ENCODE assay signal across 19 cellular contexts in genomic region chr7:1030444-1031070, GRCh38. TPM values are rescaled to one million over a fixed set of nuclear protein-coding genes. Genes with fewer than 3 reads are reported as not detected.
DNase-seq lines count a peak whose midpoint lies in the region; ATAC-seq and TF ChIP-seq lines count a peak whose summit lies in the region.
"Had no signal": no experiment of that assay in that cellular context is flagged by ENCODE, and none has a peak within 500 bp of the region (broad histone marks: within the 10 kb centered on the region; RNA-seq: fewer than 3 reads in every experiment).

No MANE protein-coding gene starts in this region.

- TF ChIP-seq EP300 in SK-N-SH (IDR thresholded peaks at IDR 0.05; ENCODE audit: borderline replicate concordance in 1 of 2, low read depth in 1 of 2, low read length in 1 of 2) = no peak

- no peak overlapping the region for H3K56ac ChIP-seq in IMR-90 (ENCODE audit: extremely low read depth, insufficient read depth, low read length)

- CTCF ChIA-PET in IMR-90 (lab: Yijun Ruan, JAX) = no interaction called here
- CTCF ChIA-PET in SK-N-SH (lab: Yijun Ruan, JAX) = interaction anchor here (6.8 to 8.8 kb wide), 2 partner anchors 35 to 37 kb away, joined by 46 to 101 read pairs; no protein-coding TSS in a partner anchor

- TF ChIP-seq RAD21 in IMR-90 (IDR thresholded peaks at IDR 0.05; ENCODE audit: low read length) = no peak
- no peak for TF ChIP-seq RAD21 in SK-N-SH (IDR thresholded peaks at IDR 0.05; ENCODE audit: low read length)

- H3K9ac ChIP-seq in IMR-90 (ENCODE audit: low read depth, low read length) (no peak overlapping the region), SK-N-SH (no peak overlapping the region)

- H3K18ac ChIP-seq in IMR-90 (ENCODE audit: low read depth, low read length) = no peak overlapping the region

- H2BK20ac ChIP-seq in IMR-90 (ENCODE audit: low read depth, low read length) = no peak overlapping the region

- H3K4me3 ChIP-seq in IMR-90 (ENCODE audit: insufficient read depth, low read depth, low read length) (no peak overlapping the region), spleen (no peak overlapping the region), SK-N-SH (ENCODE audit: low read depth in 2 of 2, low read length in 1 of 2) (no peak overlapping the region)
- H3K4me3 ChIP-seq: A549, PC-9, tibial artery had no signal

- no peak overlapping the region for H4K8ac ChIP-seq in IMR-90 (ENCODE audit: low read depth in 2 of 2, low read length in 2 of 2)

- dilution Hi-C loops in IMR-90 (cut with HindIII; ENCODE audit: low sequenced_read_pairs, unreplicated experiment) = no loop called here

- 86% methylated on average over 8 of the region's 12 CpGs; no CpG with 5 or more reads in 1 of the 2 experiments for WGBS in IMR-90 (ENCODE audit: extremely low coverage in 2 of 2, insufficient read length in 1 of 2), 2 experiments
- 66 to 90% (median 76%) methylated on average over 6 to 12 of the region's 12 CpGs for WGBS in spleen, 5 donors
- 90% methylated on average over 11 of the region's 12 CpGs for WGBS in SK-N-SH (ENCODE audit: low lambda C conversion rate)

- H3K36me3 ChIP-seq in IMR-90 (ENCODE audit: control insufficient read depth, insufficient read depth, low read length) (peaks cover 9% of the 10 kb centered on the region; the same call in 1 of the 2 replicates), spleen (peaks cover 0 to 12% (median 7%) of the 10 kb centered on the region in 6 donors), SK-N-SH (replicated peaks in 1 of 2; ENCODE audit: control insufficient read depth in 1 of 2, insufficient read depth in 2 of 2, low read length in 1 of 2) (peaks cover 9 to 11% of the 10 kb centered on the region in 2 experiments)

- no peaks in the 10 kb centered on the region for H3K9me1 ChIP-seq in IMR-90 (ENCODE audit: insufficient read depth, low read length)

- no peak overlapping the region for H3K4ac ChIP-seq in IMR-90 (ENCODE audit: low read depth, low read length)

- H2BK120ac ChIP-seq in IMR-90 (ENCODE audit: low read depth, low read length) = no peak overlapping the region

- POLR2A ChIA-PET in IMR-90 (lab: Charles Lee; ENCODE audit: unreplicated experiment) = no interaction called here
- POLR2A ChIA-PET in SK-N-SH (lab: Yijun Ruan, JAX) = interaction anchor here (2.5 kb wide), 1 partner anchor 10 kb away, joined by 6 read pairs; no protein-coding TSS in a partner anchor

- no peaks in the 10 kb centered on the region for H3K9me2 ChIP-seq in SK-N-SH

- H3K14ac ChIP-seq in IMR-90 (replicated peaks; ENCODE audit: low read depth, low read length) = no peak overlapping the region

- no peaks in the 10 kb centered on the region for H3K9me3 Mint-ChIP-seq in chondrocyte (ENCODE audit: low read depth)
- H3K9me3 Mint-ChIP-seq: activated CD4-positive, alpha-beta T cell treated with anti-CD3 and anti-CD28 coated beads, Interleukin-2, amount 10 ng/mL, durations not matched to agents 24 days and 14 days; naive thymus-derived CD8-positive, alpha-beta T cell had no signal

- no peak overlapping the region for H2AFZ ChIP-seq in IMR-90 (replicated peaks; ENCODE audit: low read length, poor library complexity)
- H2AFZ ChIP-seq in SK-N-SH (ENCODE audit: low read depth) = no peak overlapping the region
- H2AFZ ChIP-seq: PC-9 had no signal

- H3K4me3 Mint-ChIP-seq in chondrocyte (ENCODE audit: unreplicated experiment) = no peak overlapping the region

- no peaks in the 10 kb centered on the region for H3K27me3 ChIP-seq in IMR-90 (ENCODE audit: control insufficient read depth, insufficient read depth, low read length)
- peaks cover 0 to 9% (median 0%) of the 10 kb centered on the region in 7 donors for H3K27me3 ChIP-seq in spleen (replicated peaks in 1 of 7)
- no peaks in the 10 kb centered on the region for H3K27me3 ChIP-seq in SK-N-SH (ENCODE audit: insufficient read depth)
- H3K27me3 ChIP-seq: tibial artery had no signal

- H3K27me3 Mint-ChIP-seq in chondrocyte (ENCODE audit: low read depth) = no peaks in the 10 kb centered on the region
- H3K27me3 Mint-ChIP-seq: activated CD4-positive, alpha-beta T cell treated with anti-CD3 and anti-CD28 coated beads, Interleukin-2, amount 10 ng/mL, durations not matched to agents 24 days and 14 days had no signal

- no peak overlapping the region for H4K5ac ChIP-seq in IMR-90 (ENCODE audit: low read depth, low read length)

- no peaks in the 10 kb centered on the region; the same call in 1 of the 2 replicates for H3K9me3 ChIP-seq in IMR-90 (ENCODE audit: control insufficient read depth, insufficient read depth, low read length)
- H3K9me3 ChIP-seq in spleen = no peaks in the 10 kb centered on the region
- no peaks in the 10 kb centered on the region for H3K9me3 ChIP-seq in SK-N-SH
- H3K9me3 ChIP-seq: A549, tibial artery had no signal

- H3K27ac ChIP-seq in IMR-90 (ENCODE audit: insufficient read depth, low read length) = no peak overlapping the region
- no peak overlapping the region for H3K27ac ChIP-seq in spleen
- H3K27ac ChIP-seq in SK-N-SH (ENCODE audit: low read depth in 2 of 2, low read length in 1 of 2) = no peak overlapping the region
- H3K27ac ChIP-seq: PC-9 had no signal

- DNase-seq in NCI-H748 (lab: John Stamatoyannopoulos, UW; ENCODE audit: unreplicated experiment) (peak; percentile 54), NCI-H748 treated with DMSO at 0.1 percent for 48 hours (lab: John Stamatoyannopoulos, UW) (no peak), IMR-90 (no peak), chondrocyte (ENCODE audit: low spot score) (peak; percentile 70), spleen (peak; percentile 69), SK-N-SH (no peak), HCEC 1CT (no peak)
- DNase-seq: activated CD4-positive, alpha-beta T cell treated with anti-CD3 and anti-CD28 coated beads, Interleukin-2, amount 10 ng/mL, durations not matched to agents 24 days and 14 days; activated CD8-positive, alpha-beta memory T cell treated with anti-CD3 and anti-CD28 coated beads, Interleukin-2, amount 50 U/mL, for 48 hours; activated gamma-delta T cell treated with Interleukin-2 at 50 U/mL for 16 hours; GOT3; NCI-H2171; NCI-H69; PC-9; tibial artery had no signal

- BruUV-seq in IMR-90 (replicated peaks; lab: Mats Ljungman, UMichigan) = no TSS peak

- H2AK9ac ChIP-seq in IMR-90 (replicated peaks; ENCODE audit: low read depth, low read length, poor library complexity) = peak overlapping the region; percentile 35

- TF ChIP-seq POLR2A in IMR-90 (IDR thresholded peaks at IDR 0.05; ENCODE audit: low read depth, low read length) = no peak
- TF ChIP-seq POLR2A in spleen (IDR thresholded peaks at IDR 0.05) = no peak

- H4K91ac ChIP-seq in IMR-90 (ENCODE audit: insufficient read depth, low read depth, low read length) = no peak overlapping the region

- H3K79me1 ChIP-seq in IMR-90 (ENCODE audit: low read depth in 1 of 2, low read length in 2 of 2) = peaks cover 10 to 41% of the 10 kb centered on the region in 2 experiments

- no peak overlapping the region for H3K27ac Mint-ChIP-seq in chondrocyte (ENCODE audit: unreplicated experiment)

- in situ Hi-C loops in IMR-90 (cut with MboI; ENCODE audit: low sequenced_read_pairs) = no loop called here

- H3F3A ChIP-seq in SK-N-SH (replicated peaks; ENCODE audit: insufficient read depth) = peaks cover 19% of the 10 kb centered on the region

- peaks cover 26% of the 10 kb centered on the region for H3K79me2 ChIP-seq in SK-N-SH (ENCODE audit: insufficient read depth)

- H2BK15ac ChIP-seq in IMR-90 (ENCODE audit: low read depth, low read length) = no peak overlapping the region

- H3K4me2 ChIP-seq in IMR-90 (ENCODE audit: low read depth, low read length) (no peak overlapping the region), SK-N-SH (no peak overlapping the region)
- H3K4me2 ChIP-seq: A549, PC-9 had no signal

- no peak for TF ChIP-seq CTCF in IMR-90 (conservative IDR thresholded peaks at IDR 0.05; ENCODE audit: low read depth, low read length)
- no peak for TF ChIP-seq CTCF in chondrocyte (IDR thresholded peaks at IDR 0.05)
- TF ChIP-seq CTCF in spleen (IDR thresholded peaks at IDR 0.05 in 8 of 11, conservative IDR thresholded peaks at IDR 0.05 in 3 of 11) = no peak
- no peak for TF ChIP-seq CTCF in SK-N-SH (IDR thresholded peaks at IDR 0.05)

- intact Hi-C loops in IMR-90 (cut with micrococcal nuclease) (no loop called here), spleen (cut with DNase I; ENCODE audit: low total_unique reads) (no loop called here)

- H3K4me1 Mint-ChIP-seq in chondrocyte (ENCODE audit: low read depth) = peaks cover 22% of the 10 kb centered on the region

- H2BK5ac ChIP-seq in IMR-90 (ENCODE audit: low read depth, low read length, poor library complexity, severe bottlenecking) = no peak overlapping the region

- no peak overlapping the region for H3K23ac ChIP-seq in IMR-90 (ENCODE audit: low read depth, low read length)

- ATAC-seq in IMR-90 (ENCODE audit: low read depth) (no peak), HG02642 (IDR thresholded peaks at IDR 0.05; ENCODE audit: poor library complexity, unreplicated experiment) (no peak)
- ATAC-seq: A549; naive thymus-derived CD8-positive, alpha-beta T cell had no signal

- H2AK5ac ChIP-seq in IMR-90 (ENCODE audit: low read depth, low read length) = no peak overlapping the region

- H3K4me1 ChIP-seq in IMR-90 (ENCODE audit: control insufficient read depth, insufficient read depth, low read length) = peaks cover 9% of the 10 kb centered on the region; the same call in 1 of the 2 replicates
- peaks cover 24 to 57% (median 40%) of the 10 kb centered on the region in 6 donors for H3K4me1 ChIP-seq in spleen
- H3K4me1 ChIP-seq in SK-N-SH (ENCODE audit: control insufficient read depth in 1 of 2, insufficient read depth in 2 of 2, low read depth in 1 of 2, low read length in 1 of 2) = peaks cover 11 to 14% of the 10 kb centered on the region in 2 experiments; a peak in 3 of 4 replicates

- H4K20me1 ChIP-seq in IMR-90 (ENCODE audit: insufficient read depth, low read length) (peaks cover 20% of the 10 kb centered on the region), SK-N-SH (ENCODE audit: insufficient read depth) (peaks cover 22% of the 10 kb centered on the region)

- peaks cover 2% of the 10 kb centered on the region for H3K36me3 Mint-ChIP-seq in chondrocyte (ENCODE audit: low read depth)

RNA-seq across cellular contexts. Expression of gene GPR146, which starts 13.8 kb away (rescaled TPM):
- total RNA-seq in IMR-90 (2012; rRNA removed) = 0.83 and 2.2 TPM in 2 replicates
- 2.5 and 3.4 TPM in 2 replicates for polyA plus RNA-seq in IMR-90 (2012; rRNA removed)
- polyA plus RNA-seq in IMR-90 (2012; cell fraction: cytosol; rRNA removed) = 1.9 and 8.1 TPM in 2 replicates
- polyA plus RNA-seq in IMR-90 (2012; cell fraction: nucleus; rRNA removed; ENCODE audit: low replicate concordance) = 4.5 and 7.4 TPM in 2 replicates
- 1.4 to 4.4 TPM (median 3.8 TPM) in 3 replicates for total RNA-seq in chondrocyte
- 10 to 100 TPM in 5 of 7 donors, 1 to 10 TPM in 2; 7.1 to 19.2 (median 13.3) TPM for total RNA-seq in spleen
- polyA plus RNA-seq in spleen = 1 to 10 TPM; 3.9 to 7.3 (median 5.0) TPM
- 1.4 and 2.0 TPM in 2 replicates for polyA plus RNA-seq in SK-N-SH (2012; rRNA removed)
- 0.95 and 1.3 TPM in 2 replicates for polyA plus RNA-seq in SK-N-SH (2012; cell fraction: cytosol; rRNA removed)
- 1.5 and 2.0 TPM in 2 replicates for polyA plus RNA-seq in SK-N-SH (2012; cell fraction: nucleus; rRNA removed)

RNA-seq across cellular contexts. Expression of gene CYP2W1, which starts 47.6 kb away (rescaled TPM):
- not detected in 2 replicates for total RNA-seq in IMR-90 (2012; rRNA removed)
- not detected in 2 replicates for polyA plus RNA-seq in IMR-90 (2012; rRNA removed)
- polyA plus RNA-seq in IMR-90 (2012; cell fraction: cytosol; rRNA removed) = 0.03 TPM in 2 replicates
- polyA plus RNA-seq in IMR-90 (2012; cell fraction: nucleus; rRNA removed; ENCODE audit: low replicate concordance) = 0.13 and 0.48 TPM in 2 replicates
- not detected in 3 replicates for total RNA-seq in chondrocyte
- total RNA-seq in spleen = 1 to 10 TPM in 1 of 7 donors, under 1 TPM in 4, not detected in 2; 0.13 to 1.2 (median 0.51) TPM
- polyA plus RNA-seq in spleen = under 1 TPM; 0.05 to 0.80 (median 0.28) TPM
- 0.06 and 0.10 TPM in 2 replicates for polyA plus RNA-seq in SK-N-SH (2012; rRNA removed)
- polyA plus RNA-seq in SK-N-SH (2012; cell fraction: cytosol; rRNA removed) = 0.03 TPM in 1 of 2 replicates, not detected in the other
- 0.38 and 0.48 TPM in 2 replicates for polyA plus RNA-seq in SK-N-SH (2012; cell fraction: nucleus; rRNA removed)
- total RNA-seq: activated CD4-positive, alpha-beta T cell treated with anti-CD3 and anti-CD28 coated beads, Interleukin-2, amount 10 ng/mL, durations not matched to agents 24 days and 14 days; lung microvascular endothelial cell; naive thymus-derived CD8-positive, alpha-beta T cell; PC-9 had no signal
- polyA plus RNA-seq: A549; naive thymus-derived CD8-positive, alpha-beta T cell had no signal

RNA-seq across cellular contexts. Expression of gene COX19, which starts 55.2 kb away (rescaled TPM):
- total RNA-seq in IMR-90 (2012; rRNA removed) = 3.9 and 6.4 TPM in 2 replicates
- polyA plus RNA-seq in IMR-90 (2012; rRNA removed) = 7.3 and 7.8 TPM in 2 replicates
- polyA plus RNA-seq in IMR-90 (2012; cell fraction: cytosol; rRNA removed) = 4.9 and 5.4 TPM in 2 replicates
- 18.9 and 24.1 TPM in 2 replicates for polyA plus RNA-seq in IMR-90 (2012; cell fraction: nucleus; rRNA removed; ENCODE audit: low replicate concordance)
- 9.2 to 9.6 TPM (median 9.5 TPM) in 3 replicates for total RNA-seq in chondrocyte
- total RNA-seq in spleen = 10 to 100 TPM; 12.4 to 29.1 (median 18.9) TPM
- polyA plus RNA-seq in spleen = 1 to 10 TPM; 7.1 to 8.9 (median 7.2) TPM
- polyA plus RNA-seq in SK-N-SH (2012; rRNA removed) = 7.6 TPM in 2 replicates
- polyA plus RNA-seq in SK-N-SH (2012; cell fraction: cytosol; rRNA removed) = 6.4 and 7.5 TPM in 2 replicates
- 15.5 and 19.8 TPM in 2 replicates for polyA plus RNA-seq in SK-N-SH (2012; cell fraction: nucleus; rRNA removed)

RNA-seq across cellular contexts. Expression of gene GPER1, which starts 57.4 kb away (rescaled TPM):
- total RNA-seq in IMR-90 (2012; rRNA removed) (2.0 and 2.2 TPM in 2 replicates), chondrocyte (5.7 to 9.9 TPM (median 9.5 TPM) in 3 replicates), spleen (10 to 100 TPM in 1 of 7 donors, 1 to 10 TPM in 6; 3.0 to 14.2 (median 6.1) TPM)
- polyA plus RNA-seq in IMR-90 (2012; rRNA removed) (5.8 and 6.3 TPM in 2 replicates), spleen (1 to 10 TPM; 3.7 to 6.4 (median 3.9) TPM), SK-N-SH (2012; rRNA removed) (4.0 and 6.4 TPM in 2 replicates)
- 3.5 and 8.8 TPM in 2 replicates for polyA plus RNA-seq in IMR-90 (2012; cell fraction: cytosol; rRNA removed)
- 10.8 and 20.8 TPM in 2 replicates for polyA plus RNA-seq in IMR-90 (2012; cell fraction: nucleus; rRNA removed; ENCODE audit: low replicate concordance)
- 2.2 and 4.1 TPM in 2 replicates for polyA plus RNA-seq in SK-N-SH (2012; cell fraction: cytosol; rRNA removed)
- polyA plus RNA-seq in SK-N-SH (2012; cell fraction: nucleus; rRNA removed) = 4.3 and 5.5 TPM in 2 replicates
- total RNA-seq: activated CD4-positive, alpha-beta T cell treated with anti-CD3 and anti-CD28 coated beads, Interleukin-2, amount 10 ng/mL, durations not matched to agents 24 days and 14 days had no signal

Comparison
In these comparisons a context has a peak if more than half of its experiments do, and no peak if none do; other contexts are left out.
1. DNase-seq: peak in NCI-H748 (single experiment), chondrocyte (single experiment) and spleen (single experiment); none in NCI-H748 treated with DMSO at 0.1 percent for 48 hours (single experiment), IMR-90 (single experiment), SK-N-SH (single experiment) and HCEC 1CT (single experiment).